10 cellular contexts compared by ENCODE assay signal in genomic region chr9:77707696-77708095, GRCh38. TPM values are rescaled to one million over a fixed set of nuclear protein-coding genes. Genes with fewer than 3 reads are reported as not detected.
A peak's percentile ranks its signal among the peaks of the same experiment; 100 is the strongest.
DNase-seq lines count a peak whose midpoint lies in the region; ATAC-seq and TF ChIP-seq lines count a peak whose summit lies in the region.
"Had no signal": no experiment of that assay in that cellular context is flagged by ENCODE, and none has a peak within 500 bp of the region (broad histone marks: within the 10 kb centered on the region; RNA-seq: fewer than 3 reads in every experiment).

No MANE protein-coding gene starts in this region.

- H3K27me3 ChIP-seq in lower lobe of right lung (ENCODE audit: low read depth), result no peaks in the 10 kb centered on the region
- H3K27me3 ChIP-seq in effector memory CD4-positive, alpha-beta T cell (replicated peaks; ENCODE audit: control insufficient read depth, insufficient read depth, low read length, poor library complexity, severe bottlenecking), result no peaks in the 10 kb centered on the region

- H3K4me1 ChIP-seq in lower lobe of right lung, result peaks cover 16% of the 10 kb centered on the region
- no peaks in the 10 kb centered on the region for H3K4me1 ChIP-seq in effector memory CD4-positive, alpha-beta T cell (ENCODE audit: control insufficient read depth, insufficient read depth, low read length, poor library complexity, severe bottlenecking)

- peaks cover 24% of the 10 kb centered on the region for H3K9me3 Mint-ChIP-seq in progenitor cell of endocrine pancreas (ENCODE audit: low read depth)

- H3K4me3 Mint-ChIP-seq in progenitor cell of endocrine pancreas (ENCODE audit: low read depth), result no peak overlapping the region
- H3K4me3 Mint-ChIP-seq: activated T-cell treated with anti-CD3 and anti-CD28 coated beads, Interleukin-2, amount 50 U/mL, for 24 hours had no signal

- peak; percentile 99 for DNase-seq in A172 (ENCODE audit: low spot score)
- DNase-seq in LHCN-M2 (ENCODE audit: low read depth), result peak; percentile 97
- peak; percentile 80 for DNase-seq in coronary artery (ENCODE audit: low spot score)
- peak; percentile 54 for DNase-seq in lower lobe of right lung
- no peak for DNase-seq in effector memory CD4-positive, alpha-beta T cell
- no peak for DNase-seq in progenitor cell of endocrine pancreas (ENCODE audit: low spot score, unreplicated experiment)
- DNase-seq: activated T-cell treated with anti-CD3 and anti-CD28 coated beads, Interleukin-2, amount 50 U/mL, for 24 hours; C1 segment of cervical spinal cord had no signal

- intact Hi-C loops in lower lobe of right lung (cut with DNase I), result no loop called here

- peaks cover 5% of the 10 kb centered on the region for H3K36me3 Mint-ChIP-seq in progenitor cell of endocrine pancreas (ENCODE audit: insufficient read depth)

- H3K36me3 ChIP-seq in lower lobe of right lung, result no peaks in the 10 kb centered on the region
- H3K36me3 ChIP-seq in effector memory CD4-positive, alpha-beta T cell (ENCODE audit: control insufficient read depth, insufficient read depth, low read length), result no peaks in the 10 kb centered on the region

- peak overlapping the region in 1 of 2 donors; percentile 19 for H3K27ac ChIP-seq in coronary artery
- no peak overlapping the region for H3K27ac ChIP-seq in lower lobe of right lung
- no peak overlapping the region for H3K27ac ChIP-seq in effector memory CD4-positive, alpha-beta T cell (ENCODE audit: insufficient read depth, low read length, poor library complexity, severe bottlenecking)

- no peaks in the 10 kb centered on the region for H3K27me3 Mint-ChIP-seq in progenitor cell of endocrine pancreas

- H3K4me3 ChIP-seq in coronary artery (no peak overlapping the region), lower lobe of right lung (no peak overlapping the region)
- no peak overlapping the region for H3K4me3 ChIP-seq in effector memory CD4-positive, alpha-beta T cell (ENCODE audit: insufficient read depth, low read depth, low read length, poor library complexity, severe bottlenecking)

- H3K4me1 Mint-ChIP-seq in progenitor cell of endocrine pancreas (ENCODE audit: low read depth), result peaks cover 3% of the 10 kb centered on the region

- ATAC-seq in lower lobe of right lung (peak; percentile 80 to 91), GM18520 (IDR thresholded peaks at IDR 0.05; ENCODE audit: unreplicated experiment) (no peak), HG03432 (IDR thresholded peaks at IDR 0.05; ENCODE audit: unreplicated experiment) (no peak)

- no peak overlapping the region for H3K27ac Mint-ChIP-seq in progenitor cell of endocrine pancreas
- H3K27ac Mint-ChIP-seq: activated T-cell treated with anti-CD3 and anti-CD28 coated beads, Interleukin-2, amount 50 U/mL, for 24 hours had no signal

- no peaks in the 10 kb centered on the region for H3K9me3 ChIP-seq in lower lobe of right lung
- H3K9me3 ChIP-seq in effector memory CD4-positive, alpha-beta T cell (ENCODE audit: control insufficient read depth, low read length), result no peaks in the 10 kb centered on the region

- TF ChIP-seq CTCF in coronary artery (IDR thresholded peaks at IDR 0.05) (no peak), lower lobe of right lung (IDR thresholded peaks at IDR 0.05) (no peak), progenitor cell of endocrine pancreas (IDR thresholded peaks at IDR 0.05; ENCODE audit: unreplicated experiment) (no peak)

RNA-seq across cellular contexts. Expression of gene GNA14, which starts 59.6 kb away (rescaled TPM):
- total RNA-seq in A172 (2014; rRNA removed; shearing (Covaris generic)), result not detected in 2 replicates
- total RNA-seq in LHCN-M2 (2014; rRNA removed), result not detected in 2 replicates
- polyA plus RNA-seq in LHCN-M2 (2012), result 0.07 TPM
- 15.6 TPM for total RNA-seq in lower lobe of right lung
- 0.14 and 0.31 TPM in 2 replicates for total RNA-seq in progenitor cell of endocrine pancreas

Comparison
In these comparisons a context has a peak if more than half of its experiments do, and no peak if none do; other contexts are left out.
1. DNase-seq: peak in A172 (single experiment), LHCN-M2 (single experiment), coronary artery (single experiment) and lower lobe of right lung (single experiment); none in effector memory CD4-positive, alpha-beta T cell (0 of 3) and progenitor cell of endocrine pancreas (single experiment).
2. ATAC-seq: peak in lower lobe of right lung (2 of 2); none in GM18520 (single experiment) and HG03432 (single experiment).
3. RNA of gene GNA14, which starts 59.6 kb away (total RNA-seq): 15.6 TPM in lower lobe of right lung (single experiment); 0.14 to 0.31 TPM in progenitor cell of endocrine pancreas, not detected in A172 and not detected in LHCN-M2; every median in the first group is over 10 times any median in the second.